Comparison of ENCODE assay signal across 8 cellular contexts in genomic region chr21:46285761-46286667, GRCh38. TPM values are rescaled to one million over a fixed set of nuclear protein-coding genes. Genes with fewer than 3 reads are reported as not detected.
DNase-seq lines count a peak whose midpoint lies in the region; ATAC-seq and TF ChIP-seq lines count a peak whose summit lies in the region.

Gene YBEY (plus strand): TSS chr21:46286342. CDS start chr21:46286914, 572 bp downstream.

- peaks cover 0 to 37% of the 10 kb centered on the region in 2 donors for H3K36me3 ChIP-seq in left lung

- TF ChIP-seq CTCF in left lung (IDR thresholded peaks at IDR 0.05), result peak in 1 of 2 donors; percentile 29

- peak within 1 kb of the TSS; percentile 96 for H3K27ac ChIP-seq in left lung

- intact Hi-C loops in left lung (cut with DNase I), result no loop called here

- ATAC-seq in GM19324 (IDR thresholded peaks at IDR 0.05; ENCODE audit: low FRiP score, unreplicated experiment) (peak; percentile 90), HG03460 (IDR thresholded peaks at IDR 0.05; ENCODE audit: unreplicated experiment) (peak; percentile 88), left lung (peak; percentile 97)

- peaks cover 36 to 69% of the 10 kb centered on the region in 2 donors for H3K4me1 ChIP-seq in left lung

- no peaks in the 10 kb centered on the region for H3K9me3 ChIP-seq in left lung

- H3K27me3 ChIP-seq in left lung, result no peaks in the 10 kb centered on the region

- peak; percentile 49 to 93 (median 79) for DNase-seq in C1 segment of cervical spinal cord (lab: John Stamatoyannopoulos, UW)
- peak; percentile 80 to 97 for DNase-seq in NCI-H526 (lab: John Stamatoyannopoulos, UW)
- DNase-seq in activated CD4-positive, alpha-beta T cell treated with anti-CD3 and anti-CD28 coated beads, Interleukin-2, amount 50 U/mL, for 1 hour, result peak; percentile 82
- peak; percentile 34 for DNase-seq in cortex of kidney (lab: John Stamatoyannopoulos, UW)
- peak; percentile 90 to 97 for DNase-seq in left lung
- DNase-seq in stimulated activated CD4-positive, alpha-beta T cell treated with anti-CD3 and anti-CD28 coated beads, Interleukin-2, amount 100 ng/mL, for 4 hours (ENCODE audit: low read depth), result peak; percentile 74

- peak within 1 kb of the TSS; percentile 75 to 84 for H3K4me3 ChIP-seq in left lung

RNA-seq across cellular contexts. Expression of gene YBEY, which starts in this region (rescaled TPM):
- total RNA-seq in left lung, result 10 to 100 TPM in 1 of 2 donors, 1 to 10 TPM in 1; 6.1 to 12.6 TPM

Comparison
In these comparisons a context has a peak if more than half of its experiments do, and no peak if none do; other contexts are left out.
1. Peak in every context shown above with its lines: DNase-seq, ATAC-seq, H3K4me3 ChIP-seq and H3K27ac ChIP-seq.
2. DNase-seq: peak in every context shown above with its lines; median percentile 94 in left lung; 88 in NCI-H526; 82 in activated CD4-positive, alpha-beta T cell treated with anti-CD3 and anti-CD28 coated beads, Interleukin-2, amount 50 U/mL, for 1 hour; 79 in C1 segment of cervical spinal cord; 74 in stimulated activated CD4-positive, alpha-beta T cell treated with anti-CD3 and anti-CD28 coated beads, Interleukin-2, amount 100 ng/mL, for 4 hours; 34 in cortex of kidney.